23 cellular contexts compared by ENCODE assay signal in the genomic region with DNA sequence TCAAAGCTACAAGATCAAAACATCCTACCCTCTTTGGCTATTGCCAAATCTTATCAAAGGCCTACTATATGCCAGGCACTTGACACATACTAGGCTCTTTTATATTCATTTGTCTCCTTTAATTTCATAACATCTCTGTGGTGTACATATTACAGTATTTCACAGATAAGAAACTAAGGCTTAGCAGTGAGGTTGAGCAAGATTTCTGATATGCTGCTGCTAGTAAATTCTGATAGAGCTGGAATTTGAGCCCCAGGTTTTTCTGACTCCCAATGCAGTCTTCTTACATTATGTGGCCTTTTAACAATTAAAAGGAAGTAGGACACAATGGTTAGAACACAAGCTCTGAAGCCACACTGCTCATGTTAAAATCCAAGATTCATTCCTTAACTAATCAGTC. TPM values are rescaled to one million over a fixed set of nuclear protein-coding genes. Genes with fewer than 3 reads are reported as not detected.
A peak's percentile ranks its signal among the peaks of the same experiment; 100 is the strongest.
DNase-seq lines count a peak whose midpoint lies in the region; ATAC-seq and TF ChIP-seq lines count a peak whose summit lies in the region.
"Had no signal": no experiment of that assay in that cellular context is flagged by ENCODE, and none has a peak within 500 bp of the region (broad histone marks: within the 10 kb centered on the region; RNA-seq: fewer than 3 reads in every experiment).

No MANE protein-coding gene starts in this region.

- H3K4me1 ChIP-seq in neural progenitor cell, result no peaks in the 10 kb centered on the region
- H3K4me1 ChIP-seq: A549, BLaER1 had no signal

- H3K36me3 ChIP-seq in neural progenitor cell (no peaks in the 10 kb centered on the region), MG63 (no peaks in the 10 kb centered on the region)
- H3K36me3 ChIP-seq: BLaER1 had no signal

- no peak overlapping the region for H2AFZ ChIP-seq in neural progenitor cell (replicated peaks)

- no peaks in the 10 kb centered on the region for H3K79me2 ChIP-seq in neural progenitor cell (ENCODE audit: low read depth)

- no peaks in the 10 kb centered on the region for H3K9me3 ChIP-seq in neural progenitor cell (ENCODE audit: low read depth)
- no peaks in the 10 kb centered on the region for H3K9me3 ChIP-seq in MG63
- H3K9me3 ChIP-seq: A549, BLaER1, Caco-2 had no signal

- no peaks in the 10 kb centered on the region for H4K20me1 ChIP-seq in neural progenitor cell (ENCODE audit: low read depth)
- H4K20me1 ChIP-seq: BLaER1 had no signal

- H3K27ac Mint-ChIP-seq in neural progenitor cell, result no peak overlapping the region
- H3K27ac Mint-ChIP-seq: B cell; CD4-positive, CD25-positive, alpha-beta regulatory T cell; CD8-positive, alpha-beta T cell had no signal

- H3K27me3 ChIP-seq in neural progenitor cell (no peaks in the 10 kb centered on the region), MG63 (no peaks in the 10 kb centered on the region)
- H3K27me3 ChIP-seq: BLaER1 had no signal

- H3K9me3 Mint-ChIP-seq in neural progenitor cell, result no peaks in the 10 kb centered on the region
- H3K9me3 Mint-ChIP-seq: CD4-positive, CD25-positive, alpha-beta regulatory T cell; CD8-positive, alpha-beta T cell had no signal

- no peak overlapping the region for H3K4me3 ChIP-seq in fibroblast of villous mesenchyme (ENCODE audit: low read depth, low read length)
- no peak overlapping the region for H3K4me3 ChIP-seq in neural progenitor cell
- H3K4me3 ChIP-seq in MG63, result no peak overlapping the region
- H3K4me3 ChIP-seq: A549, BLaER1, GM12878 had no signal

- H3K9ac ChIP-seq in neural progenitor cell, result no peak overlapping the region
- H3K9ac ChIP-seq: BLaER1 had no signal

- H3K4me2 ChIP-seq in neural progenitor cell, result no peak overlapping the region
- H3K4me2 ChIP-seq: A549, BLaER1 had no signal

- TF ChIP-seq CTCF in fibroblast of villous mesenchyme (IDR thresholded peaks at IDR 0.05; ENCODE audit: insufficient read depth, low read depth, low read length) (no peak), neural progenitor cell (IDR thresholded peaks at IDR 0.05) (no peak)

- no peak overlapping the region for H3K4me3 Mint-ChIP-seq in neural progenitor cell
- H3K4me3 Mint-ChIP-seq: B cell; CD4-positive, CD25-positive, alpha-beta regulatory T cell; CD8-positive, alpha-beta T cell had no signal

- H3K4me1 Mint-ChIP-seq in neural progenitor cell, result no peaks in the 10 kb centered on the region
- H3K4me1 Mint-ChIP-seq: B cell had no signal

- no peaks in the 10 kb centered on the region for H3K36me3 Mint-ChIP-seq in neural progenitor cell
- H3K36me3 Mint-ChIP-seq: CD4-positive, CD25-positive, alpha-beta regulatory T cell; CD8-positive, alpha-beta T cell had no signal

- no peak overlapping the region for H3K27ac ChIP-seq in neural progenitor cell
- H3K27ac ChIP-seq: A549, BLaER1, C4-2B had no signal

- peak; percentile 7 for DNase-seq in EH (ENCODE audit: low read depth)
- DNase-seq in NCI-H226, result peak; percentile 38
- peak; percentile 73 for DNase-seq in fibroblast of villous mesenchyme (ENCODE audit: low read depth)
- no peak for DNase-seq in neural progenitor cell (ENCODE audit: low spot score)
- no peak for DNase-seq in NCI-H146 (lab: John Stamatoyannopoulos, UW)
- DNase-seq in MG63, result no peak
- DNase-seq: 8988T; Caco-2; CD4-positive, CD25-positive, alpha-beta regulatory T cell; CD8-positive, alpha-beta T cell; DMS153; DND-41; EL; GDM1; H7; HCEC 1CT had no signal

- no peaks in the 10 kb centered on the region for H3K27me3 Mint-ChIP-seq in neural progenitor cell (ENCODE audit: insufficient read depth, low read depth)

- ATAC-seq in HG03025 (IDR thresholded peaks at IDR 0.05; ENCODE audit: low FRiP score, unreplicated experiment), result no peak
- ATAC-seq: A549; CD8-positive, alpha-beta T cell; GM12878 had no signal

- no peaks in the 10 kb centered on the region for H3F3A ChIP-seq in neural progenitor cell (ENCODE audit: low read depth)

RNA-seq across cellular contexts. Expression of gene CCDC185, which starts 16.8 kb away (rescaled TPM):
- not detected in 2 replicates for total RNA-seq in fibroblast of villous mesenchyme
- not detected in 2 replicates for total RNA-seq in neural progenitor cell (ENCODE audit: low replicate concordance)
- 0.47 TPM in 1 of 2 replicates, not detected in the other for total RNA-seq in MG63 (2014; rRNA removed; shearing (Covaris generic); ENCODE audit: low replicate concordance)
- total RNA-seq: B cell; Caco-2; CD4-positive, CD25-positive, alpha-beta regulatory T cell; CD8-positive, alpha-beta T cell; GM12878; H1; H7 had no signal

RNA-seq across cellular contexts. Expression of gene SUSD4, which starts 46.1 kb away (rescaled TPM):
- under 0.01 TPM in 1 of 2 replicates, not detected in the other for total RNA-seq in fibroblast of villous mesenchyme
- 1.6 and 3.5 TPM in 2 replicates for total RNA-seq in neural progenitor cell (ENCODE audit: low replicate concordance)
- 3.7 and 5.1 TPM in 2 replicates for total RNA-seq in MG63 (2014; rRNA removed; shearing (Covaris generic); ENCODE audit: low replicate concordance)
- total RNA-seq: B cell had no signal

Comparison
In these comparisons a context has a peak if more than half of its experiments do, and no peak if none do; other contexts are left out.
1. DNase-seq: peak in EH (single experiment), NCI-H226 (single experiment) and fibroblast of villous mesenchyme (single experiment); none in neural progenitor cell (single experiment), NCI-H146 (single experiment) and MG63 (single experiment).